ENCODE assay signal across 8 cellular contexts in the genomic region with DNA sequence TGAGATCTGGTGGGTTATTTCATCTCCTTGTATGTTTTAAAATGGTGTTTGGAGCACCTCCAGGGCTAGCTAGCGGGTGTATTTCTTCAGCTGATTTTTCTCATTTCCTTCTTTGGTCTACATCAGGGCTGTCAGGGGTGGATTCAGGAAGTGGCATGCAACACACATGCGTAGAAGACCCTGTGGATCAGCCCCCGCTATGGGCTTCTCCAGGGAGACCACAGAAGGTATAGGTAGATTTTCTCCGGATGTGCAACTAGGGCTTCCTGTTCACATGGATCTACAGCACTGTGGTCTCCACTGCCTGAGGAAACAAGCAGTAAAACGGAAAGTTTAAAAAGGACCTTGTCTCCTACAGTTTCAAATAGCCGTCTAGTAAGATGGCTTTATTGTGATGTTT. TPM values are rescaled to one million over a fixed set of nuclear protein-coding genes. Genes with fewer than 3 reads are reported as not detected.
DNase-seq lines count a peak whose midpoint lies in the region; ATAC-seq and TF ChIP-seq lines count a peak whose summit lies in the region.
"Had no signal": no experiment of that assay in that cellular context is flagged by ENCODE, and none has a peak within 500 bp of the region (broad histone marks: within the 10 kb centered on the region; RNA-seq: fewer than 3 reads in every experiment).

No MANE protein-coding gene starts in this region.

- no TSS peak for BruUV-seq in Calu3 (replicated peaks; lab: Mats Ljungman, UMichigan)

- ATAC-seq in HG02678 (IDR thresholded peaks at IDR 0.05; ENCODE audit: unreplicated experiment) = peak; percentile 28
- no peak for ATAC-seq in body of pancreas

- H3K27me3 Mint-ChIP-seq in Calu3 (ENCODE audit: unreplicated experiment) = no peaks in the 10 kb centered on the region

- H3K36me3 ChIP-seq in effector memory CD4-positive, alpha-beta T cell (ENCODE audit: control insufficient read depth, insufficient read depth, low read length) = peaks cover 45% of the 10 kb centered on the region
- peaks cover 38 to 90% (median 82%) of the 10 kb centered on the region in 4 donors for H3K36me3 ChIP-seq in stomach
- H3K36me3 ChIP-seq in body of pancreas (replicated peaks in 1 of 2; ENCODE audit: insufficient read depth in 1 of 2, low read depth in 2 of 2) = peaks cover 0 to 17% of the 10 kb centered on the region in 2 donors

- TF ChIP-seq EP300 in stomach (IDR thresholded peaks at IDR 0.05) = no peak

- H3K4me1 ChIP-seq in effector memory CD4-positive, alpha-beta T cell (ENCODE audit: control insufficient read depth, insufficient read depth, low read length, poor library complexity, severe bottlenecking) = peaks cover 30% of the 10 kb centered on the region
- H3K4me1 ChIP-seq in stomach = peaks cover 0 to 48% (median 9%) of the 10 kb centered on the region in 4 donors
- peaks cover 14% of the 10 kb centered on the region for H3K4me1 ChIP-seq in body of pancreas

- DNase-seq in T-helper 22 cell (ENCODE audit: low read depth) (peak; percentile 77), stomach (no peak), NCI-H2107 treated with DMSO at 0.1 percent for 48 hours (lab: John Stamatoyannopoulos, UW; ENCODE audit: unreplicated experiment) (no peak), Calu3 (no peak), body of pancreas (no peak)
- peak; percentile 60 to 68 (median 62) for DNase-seq in effector memory CD4-positive, alpha-beta T cell

- intact Hi-C loops in stomach (cut with DNase I; ENCODE audit: low total_unique reads) (no loop called here), Calu3 (cut with micrococcal nuclease; ENCODE audit: unreplicated experiment) (no loop called here), body of pancreas (cut with DNase I) (loop anchor here (5.0 kb wide), 1 partner anchor 35 kb away; no protein-coding TSS in a partner anchor)

- no peak overlapping the region for H3K4me3 ChIP-seq in effector memory CD4-positive, alpha-beta T cell (ENCODE audit: insufficient read depth, low read depth, low read length, poor library complexity, severe bottlenecking)
- H3K4me3 ChIP-seq in stomach (no peak overlapping the region), body of pancreas (no peak overlapping the region)
- H3K4me3 ChIP-seq: skin epidermis had no signal

- CTCF ChIA-PET in Calu3 (lab: Charles Lee) = no interaction called here

- TF ChIP-seq POLR2A in stomach (IDR thresholded peaks at IDR 0.05) = no peak
- TF ChIP-seq POLR2A in body of pancreas (IDR thresholded peaks at IDR 0.05) = no peak

- peaks cover 12% of the 10 kb centered on the region for H3K4me1 Mint-ChIP-seq in Calu3 (ENCODE audit: low read depth, unreplicated experiment)

- 63 to 83% (median 74%) methylated on average over 6 of the region's 6 CpGs for WGBS in stomach, 5 donors
- 65 to 89% methylated on average over 6 of the region's 6 CpGs for WGBS in body of pancreas, 2 donors

- H3K4me3 Mint-ChIP-seq in Calu3 (ENCODE audit: low read depth, unreplicated experiment) = no peak overlapping the region

- no peaks in the 10 kb centered on the region for H3K9me3 Mint-ChIP-seq in Calu3 (ENCODE audit: low read depth, unreplicated experiment)

- no peak overlapping the region for H3K27ac Mint-ChIP-seq in Calu3 (ENCODE audit: unreplicated experiment)

- H3K36me3 Mint-ChIP-seq in Calu3 (ENCODE audit: insufficient read depth, unreplicated experiment) = peaks cover 38% of the 10 kb centered on the region

- H3K27me3 ChIP-seq in effector memory CD4-positive, alpha-beta T cell (replicated peaks; ENCODE audit: control insufficient read depth, insufficient read depth, low read length, poor library complexity, severe bottlenecking) = no peaks in the 10 kb centered on the region
- no peaks in the 10 kb centered on the region for H3K27me3 ChIP-seq in stomach
- no peaks in the 10 kb centered on the region for H3K27me3 ChIP-seq in body of pancreas

- no peaks in the 10 kb centered on the region for H3K9me3 ChIP-seq in effector memory CD4-positive, alpha-beta T cell (ENCODE audit: control insufficient read depth, low read length)
- no peaks in the 10 kb centered on the region for H3K9me3 ChIP-seq in stomach
- no peaks in the 10 kb centered on the region for H3K9me3 ChIP-seq in body of pancreas

- peak overlapping the region; percentile 86 for H3K27ac ChIP-seq in effector memory CD4-positive, alpha-beta T cell (ENCODE audit: insufficient read depth, low read length, poor library complexity, severe bottlenecking)
- peak overlapping the region in 3 of 5 donors; percentile 10 to 33 (median 14) for H3K27ac ChIP-seq in stomach
- H3K27ac ChIP-seq in body of pancreas = no peak overlapping the region

- TF ChIP-seq CTCF in stomach (IDR thresholded peaks at IDR 0.05) (no peak), Calu3 (IDR thresholded peaks at IDR 0.05; ENCODE audit: unreplicated experiment) (no peak), body of pancreas (IDR thresholded peaks at IDR 0.05) (no peak)

RNA-seq across cellular contexts. Expression of a gene that starts 10.4 kb away (rescaled TPM):
- total RNA-seq in stomach (100 to 1,000 TPM in 1 of 5 donors, 10 to 100 TPM in 4; 16.3 to 121 (median 40.0) TPM), Calu3 (2022) (56.2 and 69.2 TPM in 2 replicates), body of pancreas (10 to 100 TPM; 36.8 to 43.8 TPM)
- polyA plus RNA-seq in stomach = 10 to 100 TPM; 22.2 to 31.6 (median 26.5) TPM

RNA-seq across cellular contexts. Expression of a gene that starts 57.9 kb away (rescaled TPM):
- total RNA-seq in stomach (10 to 100 TPM in 1 of 5 donors, 1 to 10 TPM in 4; 1.2 to 15.8 (median 6.2) TPM), Calu3 (2022) (not detected in 2 replicates), body of pancreas (10 to 100 TPM in 1 of 2 donors, 1 to 10 TPM in 1; 3.9 to 11.2 TPM)
- polyA plus RNA-seq in stomach = 1 to 10 TPM; 2.2 to 7.5 (median 4.1) TPM

Comparison
In these comparisons a context has a peak if more than half of its experiments do, and no peak if none do; other contexts are left out.
1. DNase-seq: peak in T-helper 22 cell (single experiment) and effector memory CD4-positive, alpha-beta T cell (3 of 3); none in stomach (single experiment), NCI-H2107 treated with DMSO at 0.1 percent for 48 hours (single experiment), Calu3 (single experiment) and body of pancreas (0 of 4).
2. H3K27ac ChIP-seq: peak in effector memory CD4-positive, alpha-beta T cell (single experiment) and stomach (3 of 5); none in body of pancreas (0 of 4).